Comparison of ENCODE assay signal across 8 cellular contexts in the genomic region with DNA sequence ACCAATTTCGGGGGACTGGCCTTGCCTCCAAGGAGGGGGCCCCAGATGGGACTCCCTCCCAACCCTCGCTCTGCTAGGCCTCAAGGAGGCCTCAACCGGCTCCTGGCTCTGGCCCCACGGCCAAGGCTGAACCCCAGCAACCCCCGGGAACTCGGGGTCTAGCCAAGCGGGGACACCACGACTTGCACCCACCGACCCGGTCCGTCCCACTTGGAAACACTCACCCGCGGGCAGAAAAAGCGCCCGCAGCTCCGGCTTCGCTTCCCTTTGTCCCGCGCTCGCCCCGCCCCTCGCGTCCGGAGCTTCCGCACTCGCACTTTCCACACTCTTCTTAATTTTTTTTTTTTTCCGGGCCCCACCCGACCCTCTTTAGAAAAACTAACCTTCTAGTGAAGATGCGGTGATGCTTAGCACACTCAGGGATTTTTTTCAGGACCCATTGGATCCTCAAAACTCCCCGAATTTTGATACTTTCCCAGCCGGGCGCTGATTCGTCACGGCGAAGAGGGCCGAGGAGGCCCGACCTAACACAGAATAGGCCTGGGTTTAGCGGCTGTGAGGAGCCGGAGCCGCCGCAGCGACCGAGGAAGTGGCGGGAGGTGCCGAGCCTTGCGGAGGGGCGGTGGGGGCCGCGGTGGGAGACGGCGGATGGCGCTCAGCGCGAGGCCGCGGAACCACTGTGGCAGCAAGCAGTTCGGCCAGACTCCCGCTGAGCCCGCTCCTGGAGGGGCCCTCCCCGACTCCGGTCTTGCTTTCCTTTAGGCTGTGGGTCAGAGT. TPM values are rescaled to one million over a fixed set of nuclear protein-coding genes. Genes with fewer than 3 reads are reported as not detected.
DNase-seq lines count a peak whose midpoint lies in the region; ATAC-seq, FAIRE-seq and TF ChIP-seq lines count a peak whose summit lies in the region.

A gene (minus strand): TSS at position 270 of the 777 bp plus-strand sequence. CDS start 2,016 bp downstream, outside the sequence.

- H3K9ac ChIP-seq in mammary epithelial cell (ENCODE audit: insufficient read depth, low read length): peak within 1 kb of the TSS; percentile 95

- H2AFZ ChIP-seq in mammary epithelial cell (ENCODE audit: low read depth, low read length): peak within 1 kb of the TSS; percentile 100

- peaks cover 19% of the 10 kb centered on the region for H3K36me3 Mint-ChIP-seq in WTC11

- CTCF ChIA-PET in WTC11 (lab: Charles Lee): interaction anchor here (1.5 to 3.7 kb wide), 3 partner anchors 28 to 31 kb away, joined by 7 to 26 read pairs (median 15); no protein-coding TSS in a partner anchor
- CTCF ChIA-PET in mammary epithelial cell (lab: Charles Lee; ENCODE audit: low non-redundant PET): interaction anchor here (0.6 kb wide), 1 partner anchor 58 kb away, joined by 3 read pairs; no protein-coding TSS in a partner anchor

- H3K27me3 ChIP-seq in mammary epithelial cell (ENCODE audit: insufficient read depth, low read length): no peaks in the 10 kb centered on the region
- no peaks in the 10 kb centered on the region for H3K27me3 ChIP-seq in small intestine (ENCODE audit: control insufficient read depth in 2 of 2, insufficient read depth in 2 of 2, low read length in 2 of 2)

- H3K27ac ChIP-seq in mammary epithelial cell (ENCODE audit: insufficient read depth, low read depth, low read length) (peak within 1 kb of the TSS; percentile 96), small intestine (ENCODE audit: low read depth in 1 of 2, low read length in 1 of 2) (peak within 1 kb of the TSS; percentile 96 to 97)

- no peaks in the 10 kb centered on the region for H3K9me3 Mint-ChIP-seq in WTC11

- TF ChIP-seq CTCF in GM13976 (IDR thresholded peaks at IDR 0.05; ENCODE audit: borderline replicate concordance, control extremely low read depth, extremely low read depth, insufficient read depth, missing control alignments) (no peak), WTC11 (IDR thresholded peaks at IDR 0.05) (no peak), mammary epithelial cell (conservative IDR thresholded peaks at IDR 0.05 in 1 of 2, IDR thresholded peaks at IDR 0.05 in 1 of 2; ENCODE audit: extremely low read depth in 1 of 2, insufficient read depth in 1 of 2, low read depth in 1 of 2, low read length in 2 of 2) (no peak)

- H3K79me2 ChIP-seq in mammary epithelial cell (ENCODE audit: insufficient read depth, low read length): peaks cover 53% of the 10 kb centered on the region

- peak within 1 kb of the TSS; percentile 99 for H3K4me2 ChIP-seq in mammary epithelial cell (ENCODE audit: insufficient read depth, low read depth, low read length)

- intact Hi-C loops in mammary epithelial cell (cut with micrococcal nuclease): loop anchor here (2.0 kb wide), 1 partner anchor 79 kb away; no protein-coding TSS in a partner anchor

- no peaks in the 10 kb centered on the region for H4K20me1 ChIP-seq in mammary epithelial cell (ENCODE audit: insufficient read depth, low read length)

- dilution Hi-C loops in mammary epithelial cell (cut with HindIII; ENCODE audit: low sequenced_read_pairs): no loop called here

- H3K4me3 ChIP-seq in mammary epithelial cell (replicated peaks in 1 of 3; ENCODE audit: insufficient read depth in 1 of 3, low read depth in 2 of 3, low read length in 3 of 3) (peak within 1 kb of the TSS; percentile 74 to 87 (median 82)), small intestine (ENCODE audit: low read depth in 1 of 2, low read length in 2 of 2) (peak within 1 kb of the TSS; percentile 85 to 91)

- no peak for FAIRE-seq in small intestine (lab: Jason Lieb, UNC)

- BruUV-seq in mammary epithelial cell (replicated peaks; lab: Mats Ljungman, UMichigan): no TSS peak

- peaks cover 6% of the 10 kb centered on the region; the same call in 1 of the 2 replicates for H3K27me3 Mint-ChIP-seq in WTC11 (ENCODE audit: low read depth)

- POLR2A ChIA-PET in WTC11 (lab: Charles Lee): interaction anchor here (0.5 to 1.1 kb wide), 2 partner anchors 12 to 889 kb away, joined by 3 read pairs; no protein-coding TSS in a partner anchor

- 5% methylated on average over 28 of the region's 61 CpGs for WGBS in mammary epithelial cell (ENCODE audit: low coverage, missing lambda C conversion rate)
- 0 to 1% (median 0%) methylated on average over 55 to 61 of the region's 61 CpGs for WGBS in small intestine, 3 donors

- H3K36me3 ChIP-seq in mammary epithelial cell (ENCODE audit: insufficient read depth, low read length) (peaks cover 14% of the 10 kb centered on the region), small intestine (ENCODE audit: control insufficient read depth in 2 of 2, insufficient read depth in 2 of 2, low read length in 2 of 2) (no peaks in the 10 kb centered on the region)

- peak; percentile 83 for DNase-seq in GM13976 (ENCODE audit: low spot score)
- peak; percentile 80 for DNase-seq in NCI-H2171 (lab: John Stamatoyannopoulos, UW)
- DNase-seq in WTC11 (ENCODE audit: low spot score): peak; percentile 77
- peak; percentile 78 for DNase-seq in mammary epithelial cell
- DNase-seq in iPS-NIHi7 (ENCODE audit: extremely low spot score): peak; percentile 81
- DNase-seq in small intestine: peak; percentile 88

- H3K9me3 ChIP-seq in mammary epithelial cell (replicated peaks; ENCODE audit: insufficient read depth, low read length) (no peaks in the 10 kb centered on the region), small intestine (ENCODE audit: control insufficient read depth, low read depth) (no peaks in the 10 kb centered on the region)

- peak; percentile 68 for ATAC-seq in HG02970 (IDR thresholded peaks at IDR 0.05; ENCODE audit: low FRiP score, unreplicated experiment)
- peak; percentile 86 for ATAC-seq in WTC11
- ATAC-seq in HG02870 (IDR thresholded peaks at IDR 0.05; ENCODE audit: unreplicated experiment): no peak

- peaks cover 12% of the 10 kb centered on the region for H3K4me1 ChIP-seq in mammary epithelial cell (ENCODE audit: insufficient read depth, low read length)
- peaks cover 1 to 9% of the 10 kb centered on the region in 2 donors for H3K4me1 ChIP-seq in small intestine (ENCODE audit: control insufficient read depth in 2 of 2, insufficient read depth in 1 of 2, low read depth in 1 of 2, low read length in 1 of 2)

- H3K4me1 Mint-ChIP-seq in WTC11: peaks cover 14% of the 10 kb centered on the region

- H3K27ac Mint-ChIP-seq in WTC11: peak within 1 kb of the TSS; percentile 99

- in situ Hi-C loops in GM13976 (cut with MboI; ENCODE audit: low sequenced_read_pairs, unreplicated experiment): no loop called here
- in situ Hi-C loops in mammary epithelial cell (cut with MboI; ENCODE audit: low sequenced_read_pairs in 2 of 2): no loop called here

- H3K4me3 Mint-ChIP-seq in WTC11: peak within 1 kb of the TSS; percentile 90

TF ChIP-seq in WTC11, 78 proteins besides CTCF, POLR2A, EP300 and RAD21 (continues in another document):
- no peak for TF ChIP-seq CREM (CRISPR knock-in tag; IDR thresholded peaks at IDR 0.05)
- no peak for TF ChIP-seq OVOL2 (CRISPR knock-in tag; IDR thresholded peaks at IDR 0.05; ENCODE audit: borderline replicate concordance)
- TF ChIP-seq ESRRA (CRISPR knock-in tag; IDR thresholded peaks at IDR 0.05; ENCODE audit: borderline replicate concordance): 0 out of 2 replicates have a peak, but pooled peaks have one; percentile 8
- 0 out of 2 replicates have a peak, but pooled peaks have one; percentile 17 for TF ChIP-seq ETV6 (CRISPR knock-in tag; IDR thresholded peaks at IDR 0.05)
- 0 out of 2 replicates have a peak, but pooled peaks have one; percentile 6 for TF ChIP-seq KAT7 (CRISPR knock-in tag; IDR thresholded peaks at IDR 0.05; ENCODE audit: borderline replicate concordance)
- TF ChIP-seq, protein P1, sequence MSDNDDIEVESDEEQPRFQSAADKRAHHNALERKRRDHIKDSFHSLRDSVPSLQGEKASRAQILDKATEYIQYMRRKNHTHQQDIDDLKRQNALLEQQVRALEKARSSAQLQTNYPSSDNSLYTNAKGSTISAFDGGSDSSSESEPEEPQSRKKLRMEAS (CRISPR knock-in tag; IDR thresholded peaks at IDR 0.05): peak; percentile 52; the same call in 1 of the 2 replicates
- TF ChIP-seq NR1H2 (CRISPR knock-in tag; IDR thresholded peaks at IDR 0.05): no peak
- TF ChIP-seq, protein P2, sequence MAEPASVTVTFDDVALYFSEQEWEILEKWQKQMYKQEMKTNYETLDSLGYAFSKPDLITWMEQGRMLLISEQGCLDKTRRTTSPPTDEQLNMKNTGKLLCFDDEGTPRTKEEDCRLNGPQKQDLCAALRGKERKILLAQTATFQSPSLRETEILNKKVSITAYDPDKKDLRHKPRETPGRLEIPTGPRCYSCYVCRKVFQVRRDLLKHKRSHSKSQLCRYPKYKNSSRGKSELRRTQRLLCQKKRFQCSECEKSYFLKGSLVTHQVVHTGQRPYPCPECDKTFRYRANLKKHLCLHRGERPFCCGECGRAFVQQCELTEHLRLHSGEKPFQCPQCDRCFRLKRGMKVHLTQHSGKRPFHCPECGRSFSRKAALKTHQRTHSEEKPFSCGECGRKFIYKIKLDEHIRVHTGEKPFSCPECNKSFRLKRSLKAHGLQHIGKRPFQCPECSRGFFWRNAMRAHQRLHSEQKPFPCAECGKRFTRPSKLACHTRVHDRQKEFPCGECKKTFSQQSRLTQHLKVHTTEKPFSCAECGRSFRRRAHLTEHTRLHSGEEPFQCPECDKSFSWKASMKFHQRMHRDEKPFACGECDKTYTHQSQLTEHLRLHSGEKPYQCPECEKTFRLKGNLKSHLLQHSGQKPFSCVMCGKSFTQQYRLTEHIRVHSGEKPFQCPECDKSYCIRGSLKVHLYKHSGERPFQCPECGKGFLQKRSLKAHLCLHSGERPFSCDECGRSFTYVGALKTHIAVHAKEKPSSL (CRISPR knock-in tag; conservative IDR thresholded peaks at IDR 0.05): no peak
- TF ChIP-seq NFE2L1 (CRISPR knock-in tag; IDR thresholded peaks at IDR 0.05): peak; percentile 52; the same call in 1 of the 2 replicates
- TF ChIP-seq MYBL2 (CRISPR knock-in tag; IDR thresholded peaks at IDR 0.05): peak; percentile 47; the same call in 1 of the 2 replicates
- TF ChIP-seq ATF1 (CRISPR knock-in tag; IDR thresholded peaks at IDR 0.05): peak; percentile 74; the same call in 1 of the 2 replicates
- TF ChIP-seq, protein P3, sequence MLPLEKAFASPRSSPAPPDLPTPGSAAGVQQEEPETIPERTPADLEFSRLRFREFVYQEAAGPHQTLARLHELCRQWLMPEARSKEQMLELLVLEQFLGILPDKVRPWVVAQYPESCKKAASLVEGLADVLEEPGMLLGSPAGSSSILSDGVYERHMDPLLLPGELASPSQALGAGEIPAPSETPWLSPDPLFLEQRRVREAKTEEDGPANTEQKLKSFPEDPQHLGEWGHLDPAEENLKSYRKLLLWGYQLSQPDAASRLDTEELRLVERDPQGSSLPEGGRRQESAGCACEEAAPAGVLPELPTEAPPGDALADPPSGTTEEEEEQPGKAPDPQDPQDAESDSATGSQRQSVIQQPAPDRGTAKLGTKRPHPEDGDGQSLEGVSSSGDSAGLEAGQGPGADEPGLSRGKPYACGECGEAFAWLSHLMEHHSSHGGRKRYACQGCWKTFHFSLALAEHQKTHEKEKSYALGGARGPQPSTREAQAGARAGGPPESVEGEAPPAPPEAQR (CRISPR knock-in tag; IDR thresholded peaks at IDR 0.05): no peak

RNA-seq across cellular contexts. Expression of the gene that starts here (rescaled TPM):
- 109 to 114 TPM (median 114 TPM) in 3 replicates for total RNA-seq in WTC11 (2021)
- total RNA-seq in mammary epithelial cell: 10 to 100 TPM; 75.0 to 94.2 TPM
- polyA plus RNA-seq in mammary epithelial cell: 37.0 TPM
- polyA minus RNA-seq in mammary epithelial cell: 61.3 TPM
- 10 to 100 TPM; 75.4 to 94.8 (median 76.1) TPM for polyA plus RNA-seq in small intestine
